ENCODE assay signal across 1 cellular context in the genomic region with DNA sequence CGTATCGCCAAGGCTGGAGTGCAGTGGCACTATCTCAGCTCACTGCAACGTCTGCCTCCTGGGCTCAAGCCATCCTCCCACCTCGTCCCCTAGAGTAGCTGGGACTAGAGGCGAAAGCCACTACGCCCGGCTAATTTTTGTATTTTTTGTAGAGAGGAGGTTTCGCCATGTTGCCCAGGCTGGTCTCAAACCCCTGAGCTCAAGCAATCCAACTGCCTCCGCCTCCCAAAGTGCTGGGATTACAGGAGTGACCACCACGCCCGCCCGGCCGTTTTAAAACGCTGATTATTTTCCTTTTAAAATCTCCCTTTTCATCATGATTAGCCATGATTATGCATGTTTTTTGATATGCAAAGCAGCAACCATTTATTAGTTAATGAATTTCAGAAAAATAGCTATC.
TF ChIP-seq lines count a peak whose summit lies in the region.

No MANE protein-coding gene starts in this region.

TF ChIP-seq in HCT116, 20 proteins besides CTCF, POLR2A, EP300 and RAD21 (continued from another document):
- TF ChIP-seq, protein P1, sequence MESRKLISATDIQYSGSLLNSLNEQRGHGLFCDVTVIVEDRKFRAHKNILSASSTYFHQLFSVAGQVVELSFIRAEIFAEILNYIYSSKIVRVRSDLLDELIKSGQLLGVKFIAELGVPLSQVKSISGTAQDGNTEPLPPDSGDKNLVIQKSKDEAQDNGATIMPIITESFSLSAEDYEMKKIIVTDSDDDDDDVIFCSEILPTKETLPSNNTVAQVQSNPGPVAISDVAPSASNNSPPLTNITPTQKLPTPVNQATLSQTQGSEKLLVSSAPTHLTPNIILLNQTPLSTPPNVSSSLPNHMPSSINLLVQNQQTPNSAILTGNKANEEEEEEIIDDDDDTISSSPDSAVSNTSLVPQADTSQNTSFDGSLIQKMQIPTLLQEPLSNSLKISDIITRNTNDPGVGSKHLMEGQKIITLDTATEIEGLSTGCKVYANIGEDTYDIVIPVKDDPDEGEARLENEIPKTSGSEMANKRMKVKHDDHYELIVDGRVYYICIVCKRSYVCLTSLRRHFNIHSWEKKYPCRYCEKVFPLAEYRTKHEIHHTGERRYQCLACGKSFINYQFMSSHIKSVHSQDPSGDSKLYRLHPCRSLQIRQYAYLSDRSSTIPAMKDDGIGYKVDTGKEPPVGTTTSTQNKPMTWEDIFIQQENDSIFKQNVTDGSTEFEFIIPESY (IDR thresholded peaks at IDR 0.05; ENCODE audit: extremely low read depth, insufficient replicate concordance, low read length): no peak
- no peak for TF ChIP-seq TCF7L2 (IDR thresholded peaks at IDR 0.05; ENCODE audit: borderline replicate concordance, extremely low read depth, insufficient read depth, insufficient read length)
